In the genomic region with DNA sequence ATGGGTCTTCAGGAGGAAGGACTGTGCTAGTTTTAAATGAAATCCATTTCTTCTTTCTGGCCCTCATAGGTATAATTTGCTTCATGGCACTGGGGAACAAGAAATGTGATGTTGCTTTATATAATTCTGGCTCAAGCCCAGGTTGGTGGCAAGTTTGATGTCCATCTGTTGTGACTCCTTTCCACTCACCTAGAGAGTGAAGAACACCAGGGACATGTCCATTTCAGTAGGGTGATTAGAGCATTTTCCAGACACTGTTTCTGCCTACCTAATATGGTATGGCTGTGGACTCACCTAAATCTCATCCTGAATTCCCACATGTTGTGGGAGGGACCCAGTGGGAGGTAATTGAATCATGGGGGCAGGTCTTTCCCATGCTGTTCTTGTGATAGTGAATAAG, we compare ENCODE assay signal across 9 cellular contexts.
"Had no signal": no experiment of that assay in that cellular context is flagged by ENCODE, and none has a peak within 500 bp of the region (broad histone marks: within the 10 kb centered on the region; RNA-seq: fewer than 3 reads in every experiment).

No MANE protein-coding gene starts in this region.

- DNase-seq: GM23248, GOT3, H7, H9, HCEC 1CT, HFFc6 had no signal

- H2AFZ ChIP-seq: GM23248, GM23338 had no signal

- H3K4me3 ChIP-seq: GM23248, GM23338, HAP-1 had no signal

- H3K9ac ChIP-seq: GM23248 had no signal

- H3K9me3 ChIP-seq: HAP-1 had no signal

- ATAC-seq: GM23338, HCT116 had no signal

- H3K4me2 ChIP-seq: GM23338 had no signal

- H3K27ac ChIP-seq: GM23248 had no signal

- H3K36me3 ChIP-seq: HAP-1 had no signal
